ENCODE assay signal across 8 cellular contexts in genomic region chr3:38163117-38163870, GRCh38. TPM values are rescaled to one million over a fixed set of nuclear protein-coding genes. Genes with fewer than 3 reads are reported as not detected.
DNase-seq lines count a peak whose midpoint lies in the region; ATAC-seq lines count a peak whose summit lies in the region.
"Had no signal": no experiment of that assay in that cellular context is flagged by ENCODE, and none has a peak within 500 bp of the region (broad histone marks: within the 10 kb centered on the region; RNA-seq: fewer than 3 reads in every experiment).

No MANE protein-coding gene starts in this region.

- no peak overlapping the region for H3K27ac ChIP-seq in mesenchymal stem cell (ENCODE audit: low read length, poor library complexity, severe bottlenecking)

- H3K9ac ChIP-seq in mesenchymal stem cell (ENCODE audit: low read length): no peak overlapping the region

- H4K91ac ChIP-seq in mesenchymal stem cell (ENCODE audit: low read length): no peak overlapping the region

- H2BK120ac ChIP-seq in mesenchymal stem cell (ENCODE audit: low read depth, low read length): no peak overlapping the region

- no peak overlapping the region for H3K4me3 ChIP-seq in Jurkat, Clone E6-1 (ENCODE audit: low read length)
- H3K4me3 ChIP-seq in mesenchymal stem cell (ENCODE audit: insufficient read depth in 1 of 2, low read depth in 1 of 2, low read length in 2 of 2): no peak overlapping the region

- no peak overlapping the region for H2AK5ac ChIP-seq in mesenchymal stem cell (ENCODE audit: low read length, severe bottlenecking)

- H3K27ac Mint-ChIP-seq in activated T-helper 17 cell treated with anti-CD3 and anti-CD28 coated beads, Interleukin-2, amount 50 U/mL, for 72 hours: no peak overlapping the region

- H3K9me3 Mint-ChIP-seq in activated T-helper 17 cell treated with anti-CD3 and anti-CD28 coated beads, Interleukin-2, amount 50 U/mL, for 72 hours: no peaks in the 10 kb centered on the region

- peak overlapping the region; percentile 94 for H3K4me3 Mint-ChIP-seq in activated T-helper 17 cell treated with anti-CD3 and anti-CD28 coated beads, Interleukin-2, amount 50 U/mL, for 72 hours

- 92% methylated on average over 10 of the region's 12 CpGs for WGBS in mesenchymal stem cell

- H2BK5ac ChIP-seq in mesenchymal stem cell (ENCODE audit: low read depth, low read length, poor library complexity, severe bottlenecking): no peak overlapping the region

- no peak overlapping the region for H2AFZ ChIP-seq in mesenchymal stem cell (ENCODE audit: low read depth, low read length)

- H2BK12ac ChIP-seq in mesenchymal stem cell (ENCODE audit: low read length in 2 of 2): no peak overlapping the region

- H3K4ac ChIP-seq in mesenchymal stem cell (ENCODE audit: low read depth in 1 of 2, low read length in 2 of 2): no peak overlapping the region

- no peaks in the 10 kb centered on the region for H3K9me3 ChIP-seq in mesenchymal stem cell (ENCODE audit: control insufficient read depth, low read length)

- H2BK15ac ChIP-seq in mesenchymal stem cell (ENCODE audit: low read depth, poor library complexity, severe bottlenecking): no peak overlapping the region

- ATAC-seq in activated T-helper 17 cell treated with anti-CD3 and anti-CD28 coated beads, Interleukin-2, amount 50 U/mL, for 72 hours (replicated peaks): no peak
- ATAC-seq in HG02759 (IDR thresholded peaks at IDR 0.05; ENCODE audit: unreplicated experiment) (no peak), HG03108 (IDR thresholded peaks at IDR 0.05; ENCODE audit: unreplicated experiment) (no peak), GM21360 (IDR thresholded peaks at IDR 0.05; ENCODE audit: unreplicated experiment) (no peak)
- ATAC-seq: sciatic nerve had no signal

- peaks cover 3% of the 10 kb centered on the region for H3K79me1 ChIP-seq in mesenchymal stem cell (replicated peaks; ENCODE audit: low read length, poor library complexity, severe bottlenecking)

- no peak overlapping the region for H3K18ac ChIP-seq in mesenchymal stem cell (ENCODE audit: low read depth in 1 of 2, low read length in 2 of 2)

- no peaks in the 10 kb centered on the region for H3K36me3 ChIP-seq in mesenchymal stem cell (ENCODE audit: control insufficient read depth in 1 of 2, insufficient read depth in 2 of 2, low read depth in 1 of 2, low read length in 2 of 2)

- H3K27me3 ChIP-seq in mesenchymal stem cell (ENCODE audit: control insufficient read depth in 1 of 2, insufficient read depth in 1 of 2, low read length in 2 of 2): no peaks in the 10 kb centered on the region

- H3K36me3 Mint-ChIP-seq in activated T-helper 17 cell treated with anti-CD3 and anti-CD28 coated beads, Interleukin-2, amount 50 U/mL, for 72 hours (ENCODE audit: low read depth): peaks cover 38% of the 10 kb centered on the region

- H3K23ac ChIP-seq in mesenchymal stem cell (ENCODE audit: low read length in 2 of 2): no peak overlapping the region

- H3K27me3 Mint-ChIP-seq in activated T-helper 17 cell treated with anti-CD3 and anti-CD28 coated beads, Interleukin-2, amount 50 U/mL, for 72 hours: no peaks in the 10 kb centered on the region

- no peak overlapping the region for H4K8ac ChIP-seq in mesenchymal stem cell (ENCODE audit: low read length)

- H3K4me1 Mint-ChIP-seq in activated T-helper 17 cell treated with anti-CD3 and anti-CD28 coated beads, Interleukin-2, amount 50 U/mL, for 72 hours: peaks cover 16% of the 10 kb centered on the region

- no peak overlapping the region for H3K14ac ChIP-seq in mesenchymal stem cell (ENCODE audit: low read length in 2 of 2)

- peaks cover 2% of the 10 kb centered on the region for H3K4me1 ChIP-seq in mesenchymal stem cell (ENCODE audit: control insufficient read depth, insufficient read depth, low read depth, low read length)

- H3K4me2 ChIP-seq in mesenchymal stem cell (ENCODE audit: low read length, poor library complexity, severe bottlenecking): no peak overlapping the region

- DNase-seq in DMS114 treated with DMSO at 0.1 percent for 48 hours (lab: John Stamatoyannopoulos, UW; ENCODE audit: unreplicated experiment) (peak; percentile 22), mesenchymal stem cell (peak; percentile 23)
- DNase-seq in Jurkat, Clone E6-1 (ENCODE audit: low read depth, low spot score): peak; percentile 51

RNA-seq across cellular contexts. Expression of gene OXSR1, which starts 2.0 kb away (rescaled TPM):
- polyA plus RNA-seq in Jurkat, Clone E6-1 (2012; ENCODE audit: insufficient read depth, insufficient read length): 37.2 TPM
- 10 to 100 TPM; 77.8 to 78.4 TPM for total RNA-seq in activated T-helper 17 cell treated with anti-CD3 and anti-CD28 coated beads, Interleukin-2, amount 50 U/mL, for 72 hours
- 18.9 TPM for polyA plus RNA-seq in mesenchymal stem cell (2013, experiment 1 of 2)
- polyA plus RNA-seq in mesenchymal stem cell (2013, experiment 2 of 2): 18.5 TPM

RNA-seq across cellular contexts. Expression of gene MYD88, which starts 24.8 kb away (rescaled TPM):
- 58.3 TPM for polyA plus RNA-seq in Jurkat, Clone E6-1 (2012; ENCODE audit: insufficient read depth, insufficient read length)
- total RNA-seq in activated T-helper 17 cell treated with anti-CD3 and anti-CD28 coated beads, Interleukin-2, amount 50 U/mL, for 72 hours: 10 to 100 TPM; 34.5 to 57.0 TPM
- 31.6 TPM for polyA plus RNA-seq in mesenchymal stem cell (2013, experiment 1 of 2)
- polyA plus RNA-seq in mesenchymal stem cell (2013, experiment 2 of 2): 31.9 TPM

RNA-seq across cellular contexts. Expression of gene ACAA1, which starts 26.4 kb away (rescaled TPM):
- polyA plus RNA-seq in Jurkat, Clone E6-1 (2012; ENCODE audit: insufficient read depth, insufficient read length): 79.5 TPM
- total RNA-seq in activated T-helper 17 cell treated with anti-CD3 and anti-CD28 coated beads, Interleukin-2, amount 50 U/mL, for 72 hours: 10 to 100 TPM; 67.5 to 82.8 TPM
- 32.9 TPM for polyA plus RNA-seq in mesenchymal stem cell (2013, experiment 1 of 2)
- polyA plus RNA-seq in mesenchymal stem cell (2013, experiment 2 of 2): 32.8 TPM
